Comparison of ENCODE assay signal across 8 cellular contexts in genomic region chr17:75295220-75296158, GRCh38. TPM values are rescaled to one million over a fixed set of nuclear protein-coding genes. Genes with fewer than 3 reads are reported as not detected.
A peak's percentile ranks its signal among the peaks of the same experiment; 100 is the strongest.
DNase-seq lines count a peak whose midpoint lies in the region; ATAC-seq and TF ChIP-seq lines count a peak whose summit lies in the region.

No MANE protein-coding gene starts in this region.

- H3K9me2 ChIP-seq in MM.1S (replicated peaks; ENCODE audit: insufficient read depth, low read length) = no peaks in the 10 kb centered on the region

- H3K4me3 Mint-ChIP-seq in neural progenitor cell = no peak overlapping the region

- peak overlapping the region; percentile 53 for H3K4me2 ChIP-seq in MM.1S (ENCODE audit: low read depth, low read length)
- no peak overlapping the region for H3K4me2 ChIP-seq in neural progenitor cell

- peak; percentile 79 for DNase-seq in MM.1S
- DNase-seq in germinal center (ENCODE audit: low spot score) = peak; percentile 69
- DNase-seq in SJCRH30 = no peak
- no peak for DNase-seq in C1 segment of cervical spinal cord (lab: John Stamatoyannopoulos, UW)
- DNase-seq in neural progenitor cell (ENCODE audit: low spot score) = no peak
- DNase-seq in NCI-H510A treated with DMSO at 0.1 percent for 48 hours (lab: John Stamatoyannopoulos, UW) = no peak

- H3K27me3 Mint-ChIP-seq in neural progenitor cell (ENCODE audit: insufficient read depth, low read depth) = peaks cover 6% of the 10 kb centered on the region

- H3K4me1 Mint-ChIP-seq in neural progenitor cell = peaks cover 3% of the 10 kb centered on the region

- H3F3A ChIP-seq in MM.1S (ENCODE audit: insufficient read depth, low read length) = peaks cover 45% of the 10 kb centered on the region
- no peaks in the 10 kb centered on the region for H3F3A ChIP-seq in neural progenitor cell (ENCODE audit: low read depth)

- H3K27me3 ChIP-seq in MM.1S (replicated peaks; ENCODE audit: insufficient read depth, low read length) = no peaks in the 10 kb centered on the region
- no peaks in the 10 kb centered on the region for H3K27me3 ChIP-seq in SJCRH30
- H3K27me3 ChIP-seq in neural progenitor cell = peaks cover 4% of the 10 kb centered on the region

- no peaks in the 10 kb centered on the region for H4K20me1 ChIP-seq in MM.1S (ENCODE audit: insufficient read depth, low read length)
- no peaks in the 10 kb centered on the region for H4K20me1 ChIP-seq in neural progenitor cell (ENCODE audit: low read depth)

- no peaks in the 10 kb centered on the region for H3K36me3 Mint-ChIP-seq in neural progenitor cell

- H3K9me3 ChIP-seq in MM.1S (replicated peaks; ENCODE audit: insufficient read depth, low read length) = no peaks in the 10 kb centered on the region
- no peaks in the 10 kb centered on the region for H3K9me3 ChIP-seq in SJCRH30 (replicated peaks)
- no peaks in the 10 kb centered on the region for H3K9me3 ChIP-seq in neural progenitor cell (ENCODE audit: low read depth)

- no peak for TF ChIP-seq CTCF in MM.1S (IDR thresholded peaks at IDR 0.05; ENCODE audit: low read length)
- no peak for TF ChIP-seq CTCF in neural progenitor cell (IDR thresholded peaks at IDR 0.05)

- H3K79me2 ChIP-seq in MM.1S (ENCODE audit: low read length) (no peaks in the 10 kb centered on the region), neural progenitor cell (ENCODE audit: low read depth) (no peaks in the 10 kb centered on the region)

- no peak overlapping the region for H3K27ac Mint-ChIP-seq in neural progenitor cell

- ATAC-seq in GM18505 (IDR thresholded peaks at IDR 0.05; ENCODE audit: unreplicated experiment) (peak; percentile 49), GM21529 (IDR thresholded peaks at IDR 0.05; ENCODE audit: unreplicated experiment) (peak; percentile 62)

- H3K9ac ChIP-seq in MM.1S (ENCODE audit: low read length) (peak overlapping the region; percentile 49), neural progenitor cell (no peak overlapping the region)

- peak overlapping the region; percentile 81 for H3K27ac ChIP-seq in MM.1S (ENCODE audit: low read length)
- no peak overlapping the region for H3K27ac ChIP-seq in SJCRH30
- no peak overlapping the region for H3K27ac ChIP-seq in neural progenitor cell

- H3K36me3 ChIP-seq in MM.1S (replicated peaks; ENCODE audit: insufficient read depth, low read length) = no peaks in the 10 kb centered on the region
- no peaks in the 10 kb centered on the region for H3K36me3 ChIP-seq in SJCRH30
- H3K36me3 ChIP-seq in neural progenitor cell = no peaks in the 10 kb centered on the region

- peak overlapping the region; percentile 36 for H2AFZ ChIP-seq in MM.1S (ENCODE audit: low read length)
- no peak overlapping the region for H2AFZ ChIP-seq in neural progenitor cell (replicated peaks)

- H3K9me3 Mint-ChIP-seq in neural progenitor cell = no peaks in the 10 kb centered on the region

- H3K4me3 ChIP-seq in MM.1S (ENCODE audit: low read length) (peak overlapping the region; percentile 8; the same call in 1 of the 2 replicates), SJCRH30 (no peak overlapping the region), neural progenitor cell (no peak overlapping the region)

- H3K4me1 ChIP-seq in MM.1S (ENCODE audit: low read length) = peaks cover 21% of the 10 kb centered on the region
- no peaks in the 10 kb centered on the region for H3K4me1 ChIP-seq in SJCRH30
- no peaks in the 10 kb centered on the region for H3K4me1 ChIP-seq in neural progenitor cell

- peak; percentile 76 for TF ChIP-seq POLR2A in GM18505 (IDR thresholded peaks at IDR 0.05; ENCODE audit: borderline replicate concordance, extremely low read depth, insufficient read depth, insufficient read length)

RNA-seq across cellular contexts. Expression of gene SLC25A19, which starts 6.3 kb away (rescaled TPM):
- total RNA-seq in SJCRH30 (2014; rRNA removed; shearing (Covaris generic)) = 16.2 and 18.7 TPM in 2 replicates
- total RNA-seq in neural progenitor cell (ENCODE audit: low replicate concordance) = 5.2 and 10.4 TPM in 2 replicates

RNA-seq across cellular contexts. Expression of gene MIF4GD, which starts 24.5 kb away (rescaled TPM):
- 4.4 and 5.2 TPM in 2 replicates for total RNA-seq in SJCRH30 (2014; rRNA removed; shearing (Covaris generic))
- total RNA-seq in neural progenitor cell (ENCODE audit: low replicate concordance) = 17.7 and 27.5 TPM in 2 replicates

RNA-seq across cellular contexts. Expression of gene MRPS7, which starts 33.8 kb away (rescaled TPM):
- 123 and 142 TPM in 2 replicates for total RNA-seq in SJCRH30 (2014; rRNA removed; shearing (Covaris generic))
- total RNA-seq in neural progenitor cell (ENCODE audit: low replicate concordance) = 43.3 and 48.7 TPM in 2 replicates

RNA-seq across cellular contexts. Expression of gene GGA3, which starts 34.1 kb away (rescaled TPM):
- total RNA-seq in SJCRH30 (2014; rRNA removed; shearing (Covaris generic)) = 21.8 and 26.6 TPM in 2 replicates
- 28.0 and 37.3 TPM in 2 replicates for total RNA-seq in neural progenitor cell (ENCODE audit: low replicate concordance)

Comparison
In these comparisons a context has a peak if more than half of its experiments do, and no peak if none do; other contexts are left out.
1. DNase-seq: peak in MM.1S (single experiment) and germinal center (single experiment); none in SJCRH30 (0 of 2), C1 segment of cervical spinal cord (0 of 14), neural progenitor cell (single experiment) and NCI-H510A treated with DMSO at 0.1 percent for 48 hours (single experiment).